18 cellular contexts compared by ENCODE assay signal in the genomic region with DNA sequence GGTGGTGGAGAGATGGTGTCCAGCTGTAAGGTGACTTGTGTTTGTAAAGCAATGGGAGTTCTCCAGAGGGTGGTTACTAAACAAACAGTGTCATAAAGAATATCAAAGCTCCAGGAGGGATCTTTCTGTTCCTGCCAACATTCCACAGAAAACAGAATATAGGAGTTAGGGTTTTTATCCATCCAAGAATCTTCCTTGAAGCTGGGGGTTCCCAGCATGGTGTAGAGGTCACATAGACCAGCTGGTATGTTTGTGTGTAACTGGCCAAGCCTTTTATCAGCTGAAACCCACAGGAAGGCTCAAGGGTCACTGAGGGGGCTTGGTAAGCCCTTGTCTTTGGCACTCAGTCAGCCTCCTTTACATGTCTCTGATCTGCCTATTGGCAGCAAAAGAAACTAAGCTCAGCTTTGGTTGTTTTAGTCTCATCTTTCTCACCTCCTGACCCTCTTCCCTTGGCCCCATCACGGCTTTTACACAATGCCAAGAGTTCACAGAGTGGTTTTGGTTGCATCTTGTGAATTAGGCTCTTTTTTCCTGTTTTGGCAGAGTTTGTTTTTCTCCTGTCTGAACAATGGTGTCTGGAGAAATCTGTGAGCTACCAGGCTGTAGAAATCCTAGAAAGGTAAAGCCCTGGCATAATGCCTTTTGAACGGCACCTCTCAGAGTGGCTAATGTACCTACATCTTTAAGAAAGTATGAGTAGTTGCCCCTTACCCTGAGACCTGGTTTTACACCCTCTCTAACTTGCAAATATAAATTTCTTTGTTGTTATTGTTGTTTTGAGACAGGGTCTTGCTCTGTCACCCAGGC. TPM values are rescaled to one million over a fixed set of nuclear protein-coding genes. Genes with fewer than 3 reads are reported as not detected.
A peak's percentile ranks its signal among the peaks of the same experiment; 100 is the strongest.
DNase-seq lines count a peak whose midpoint lies in the region; ATAC-seq, FAIRE-seq and TF ChIP-seq lines count a peak whose summit lies in the region.
"Had no signal": no experiment of that assay in that cellular context is flagged by ENCODE, and none has a peak within 500 bp of the region (broad histone marks: within the 10 kb centered on the region; RNA-seq: fewer than 3 reads in every experiment).

No MANE protein-coding gene starts in this region.

- in situ Hi-C loops in K562 (cut with MboI), result no loop called here
- in situ Hi-C loops in transverse colon (cut with MboI; ENCODE audit: low pct_ligation_motif_present in 1 of 4, low pct_unique_long_range_greater_than_20kb in 1 of 4, low sequenced_read_pairs in 3 of 4), result no loop called here

- peak overlapping the region in 1 of 2 experiments; percentile 48; a peak in 1 of 4 replicates for H3K9ac ChIP-seq in K562 (ENCODE audit: insufficient read depth in 1 of 2, low read depth in 2 of 2, low read length in 2 of 2)

- TF ChIP-seq POLR2A in breast epithelium (IDR thresholded peaks at IDR 0.05), result no peak
- TF ChIP-seq POLR2A in K562 (conservative IDR thresholded peaks at IDR 0.05), result no peak
- TF ChIP-seq POLR2A in transverse colon (IDR thresholded peaks at IDR 0.05), result no peak

- no peaks in the 10 kb centered on the region for H4K20me1 ChIP-seq in K562 (replicated peaks; ENCODE audit: control insufficient read depth, insufficient read depth, low read length)

- CTCF ChIA-PET in MCF 10A (lab: Yijun Ruan, JAX) (interaction anchor here (0.5 to 2.5 kb wide), 5 partner anchors 12 to 121 kb away, joined by 3 to 9 read pairs (median 3); no protein-coding TSS in a partner anchor), K562 (lab: Yijun Ruan, JAX; ENCODE audit: low intra/inter-chr PET ratio) (no interaction called here)

- POLR2A ChIA-PET in MCF 10A (lab: Yijun Ruan, JAX), result interaction anchor here (0.7 kb wide), 1 partner anchor 19 kb away, joined by 3 read pairs; no protein-coding TSS in a partner anchor
- POLR2A ChIA-PET in K562 (lab: Yijun Ruan, JAX), result interaction anchor here (1.0 to 2.3 kb wide), 7 partner anchors 12 to 195 kb away, joined by 3 to 7 read pairs (median 4); partner anchors contain the start of genes BECN1, RPL27 and WNK4

- H3K27me3 Mint-ChIP-seq in MCF 10A (ENCODE audit: insufficient read depth, unreplicated experiment), result no peaks in the 10 kb centered on the region
- H3K27me3 Mint-ChIP-seq: activated B cell treated with CpG ODN at 0.5 μM for 24 hours had no signal

- H3K27ac Mint-ChIP-seq in MCF 10A (ENCODE audit: low read depth, unreplicated experiment), result no peak overlapping the region
- H3K27ac Mint-ChIP-seq: activated B cell treated with CpG ODN at 0.5 μM for 24 hours; activated naive CD8-positive, alpha-beta T cell treated with anti-CD3 and anti-CD28 coated beads, Interleukin-2, amount 50 U/mL, for 24 hours; CD4-positive, CD25-positive, alpha-beta regulatory T cell; type B pancreatic cell had no signal

- H3K4me1 Mint-ChIP-seq in MCF 10A (ENCODE audit: insufficient read depth, unreplicated experiment), result peaks cover 5% of the 10 kb centered on the region

- no peaks in the 10 kb centered on the region for H3K9me1 ChIP-seq in K562 (ENCODE audit: control insufficient read depth, insufficient read depth, low read length)

- no peak for ATAC-seq in K562
- ATAC-seq in GM19328 (IDR thresholded peaks at IDR 0.05; ENCODE audit: unreplicated experiment), result no peak
- ATAC-seq: activated naive CD8-positive, alpha-beta T cell treated with anti-CD3 and anti-CD28 coated beads, Interleukin-2, amount 50 U/mL, for 24 hours had no signal

- H3K36me3 Mint-ChIP-seq in MCF 10A (ENCODE audit: insufficient read depth, unreplicated experiment), result peaks cover 6% of the 10 kb centered on the region

- H2AFZ ChIP-seq in K562 (ENCODE audit: low read depth, low read length), result peak overlapping the region; percentile 22

- peaks cover 2% of the 10 kb centered on the region; the same call in 2 of the 3 replicates for H3K79me2 ChIP-seq in K562 (ENCODE audit: control insufficient read depth, insufficient read depth, low read length)

- intact Hi-C loops in breast epithelium (cut with DNase I; ENCODE audit: low total_unique reads), result no loop called here
- intact Hi-C loops in MCF 10A (cut with micrococcal nuclease), result no loop called here
- intact Hi-C loops in K562 (cut with micrococcal nuclease), result no loop called here
- intact Hi-C loops in transverse colon (cut with DNase I; ENCODE audit: low total_unique reads), result no loop called here

- TF ChIP-seq RAD21 in K562 (CRISPR knock-in tag; conservative IDR thresholded peaks at IDR 0.05 in 1 of 2, IDR thresholded peaks at IDR 0.05 in 1 of 2), result no peak

- 54% methylated on average over 2 of the region's 2 CpGs for WGBS in K562 (ENCODE audit: insufficient coverage, low coverage, missing lambda C conversion rate)
- 28 to 34% methylated on average over 2 of the region's 2 CpGs for WGBS in transverse colon (ENCODE audit: low coverage in 1 of 2), 2 donors

- DNase-seq in breast epithelium (ENCODE audit: low spot score in 2 of 2), result no peak
- DNase-seq in MCF 10A (ENCODE audit: unreplicated experiment), result no peak
- no peak for DNase-seq in K562 (ENCODE audit: extremely low read depth in 1 of 4, low spot score in 3 of 4)
- DNase-seq in left kidney (ENCODE audit: low read depth, low spot score), result peak; percentile 84
- no peak for DNase-seq in transverse colon
- DNase-seq in NCI-H345 treated with DMSO at 0.1 percent for 48 hours (lab: John Stamatoyannopoulos, UW; ENCODE audit: unreplicated experiment), result no peak
- DNase-seq in activated CD8-positive, alpha-beta memory T cell treated with anti-CD3 and anti-CD28 coated beads, Interleukin-2, amount 50 U/mL, for 48 hours, result no peak
- DNase-seq: activated B cell treated with CpG ODN at 0.5 μM for 24 hours; activated naive CD8-positive, alpha-beta T cell treated with anti-CD3 and anti-CD28 coated beads, Interleukin-2, amount 50 U/mL, for 24 hours; CD4-positive, CD25-positive, alpha-beta regulatory T cell; effector memory CD4-positive, alpha-beta T cell; MM.1S; NCI-H1694 treated with DMSO at 0.1 percent for 48 hours; stimulated activated naive CD4-positive, alpha-beta T cell treated with Interleukin-2 at 50 U/mL for 16 hours; T-helper 2 cell had no signal

- H3K4me3 ChIP-seq in breast epithelium (no peak overlapping the region), K562 (no peak overlapping the region), transverse colon (no peak overlapping the region)

- FAIRE-seq in K562 (lab: Jason Lieb, UNC), result peak; percentile 32

- no peak overlapping the region for H3K4me3 Mint-ChIP-seq in MCF 10A (ENCODE audit: unreplicated experiment)
- H3K4me3 Mint-ChIP-seq: activated B cell treated with CpG ODN at 0.5 μM for 24 hours; activated naive CD8-positive, alpha-beta T cell treated with anti-CD3 and anti-CD28 coated beads, Interleukin-2, amount 50 U/mL, for 24 hours; type B pancreatic cell had no signal

- H3K36me3 ChIP-seq in breast epithelium (no peaks in the 10 kb centered on the region), K562 (ENCODE audit: control insufficient read depth, insufficient read depth, low read length) (no peaks in the 10 kb centered on the region), transverse colon (no peaks in the 10 kb centered on the region)

- H3K27ac ChIP-seq in breast epithelium, result peak overlapping the region; percentile 83 to 85
- no peak overlapping the region for H3K27ac ChIP-seq in K562 (ENCODE audit: extremely low read depth, low read depth, low read length)
- H3K27ac ChIP-seq in transverse colon, result peak overlapping the region; percentile 53 to 82 (median 80)

- TF ChIP-seq CTCF in breast epithelium (IDR thresholded peaks at IDR 0.05) (no peak), MCF 10A (IDR thresholded peaks at IDR 0.05; ENCODE audit: unreplicated experiment) (no peak), K562 (IDR thresholded peaks at IDR 0.05 in 2 of 3, conservative IDR thresholded peaks at IDR 0.05 in 1 of 3; ENCODE audit: insufficient read depth in 2 of 3, low read depth in 1 of 3, low read length in 3 of 3) (no peak), transverse colon (IDR thresholded peaks at IDR 0.05) (no peak)

- BruUV-seq in MCF 10A (replicated peaks; lab: Mats Ljungman, UMichigan), result no TSS peak
- no TSS peak for BruUV-seq in K562 (replicated peaks; lab: Mats Ljungman, UMichigan)

- no peaks in the 10 kb centered on the region for H3K9me3 Mint-ChIP-seq in MCF 10A (ENCODE audit: unreplicated experiment)
- H3K9me3 Mint-ChIP-seq: activated B cell treated with CpG ODN at 0.5 μM for 24 hours; CD4-positive, CD25-positive, alpha-beta regulatory T cell had no signal

- no peaks in the 10 kb centered on the region for H3K27me3 ChIP-seq in breast epithelium
- no peaks in the 10 kb centered on the region for H3K27me3 ChIP-seq in K562 (ENCODE audit: control insufficient read depth in 2 of 2, insufficient read depth in 2 of 2, low read length in 2 of 2)
- no peaks in the 10 kb centered on the region for H3K27me3 ChIP-seq in transverse colon

- H3K4me2 ChIP-seq in K562 (ENCODE audit: insufficient read depth, low read length), result no peak overlapping the region

- no peaks in the 10 kb centered on the region for H3K9me3 ChIP-seq in breast epithelium
- H3K9me3 ChIP-seq in K562 (replicated peaks; ENCODE audit: control insufficient read depth, insufficient read depth, low read depth, low read length), result no peaks in the 10 kb centered on the region
- H3K9me3 ChIP-seq in transverse colon, result no peaks in the 10 kb centered on the region

- H3K4me1 ChIP-seq in breast epithelium, result no peaks in the 10 kb centered on the region
- H3K4me1 ChIP-seq in K562 (replicated peaks in 1 of 2; ENCODE audit: control insufficient read depth in 2 of 2, insufficient read depth in 2 of 2, low read length in 2 of 2), result peaks cover 10 to 11% of the 10 kb centered on the region in 2 experiments; a peak in 4 of 5 replicates
- peaks cover 5 to 54% (median 25%) of the 10 kb centered on the region in 4 donors for H3K4me1 ChIP-seq in transverse colon

- TF ChIP-seq EP300 in K562 (IDR thresholded peaks at IDR 0.05; ENCODE audit: low read length) (no peak), transverse colon (IDR thresholded peaks at IDR 0.05; ENCODE audit: low read depth) (no peak)

RNA-seq across cellular contexts. Expression of gene CNTD1, which starts 4.6 kb away (rescaled TPM):
- total RNA-seq in breast epithelium (under 1 TPM in 1 of 3 donors, not detected in 2; 0.59 TPM), MCF 10A (2022) (not detected in 2 replicates), K562 (2014; rRNA removed) (0.20 and 0.54 TPM in 2 replicates), K562 (2014; rRNA removed; fragmentation: Illumina TruSeq; extraction: Trizol) (0.22 and 0.57 TPM in 2 replicates), K562 (2015; rRNA removed; fragmentation: Illumina TruSeq; extraction: Trizol) (0.23 TPM in 1 of 2 replicates, not detected in the other), K562 (2021) (0.20 TPM in 1 of 2 replicates, not detected in the other), transverse colon (1 to 10 TPM in 1 of 4 donors, under 1 TPM in 1, not detected in 2; 0.48 to 1.5 TPM)
- total RNA-seq in K562 (2011; cell fraction: chromatin; rRNA removed; ENCODE audit: low replicate concordance), result 0.30 and 0.32 TPM in 2 replicates
- total RNA-seq in K562 (2011; cell fraction: nucleolus; rRNA removed), result not detected in 2 replicates
- total RNA-seq in K562 (2011; cell fraction: nucleoplasm; rRNA removed), result not detected in 2 replicates
- polyA plus RNA-seq in K562 (2011; rRNA removed) (0.22 and 0.59 TPM in 2 replicates), K562 (2014; fragmentation: Illumina TruSeq; extraction: Trizol) (0.27 and 0.48 TPM in 2 replicates), K562 (2014; fragmentation: Nextera tagmentation; extraction: Ambion mirVana) (under 1 TPM; 0.74 to 0.86 TPM), K562 (2014; rRNA removed) (0.07 and 0.12 TPM in 2 replicates)
- polyA plus RNA-seq in K562 (2011; cell fraction: cytosol; rRNA removed), result 0.04 and 0.15 TPM in 2 replicates
- not detected in 2 replicates for polyA plus RNA-seq in K562 (2011; cell fraction: nucleus; rRNA removed)
- polyA plus RNA-seq in K562 (2012), result 0.70 and 1.0 TPM in 2 replicates
- 0.32 TPM in 1 of 2 replicates, not detected in the other for polyA minus RNA-seq in K562 (2011; rRNA and poly(A)+ RNA removed)
- not detected in 2 replicates for polyA minus RNA-seq in K562 (2011; cell fraction: cytosol; rRNA and poly(A)+ RNA removed)
- polyA minus RNA-seq in K562 (2011; cell fraction: nucleus; rRNA and poly(A)+ RNA removed), result not detected in 2 replicates
- total RNA-seq: activated B cell treated with CpG ODN at 0.5 μM for 24 hours; CD4-positive, CD25-positive, alpha-beta regulatory T cell; mesenteric fat pad had no signal

RNA-seq across cellular contexts. Expression of gene COA3, which starts 4.8 kb away (rescaled TPM):
- total RNA-seq in breast epithelium (10 to 100 TPM; 52.6 to 74.1 (median 72.8) TPM), MCF 10A (2022) (41.0 and 52.7 TPM in 2 replicates), K562 (2014; rRNA removed) (49.6 and 67.7 TPM in 2 replicates), K562 (2014; rRNA removed; fragmentation: Illumina TruSeq; extraction: Trizol) (50.0 and 52.5 TPM in 2 replicates), K562 (2015; rRNA removed; fragmentation: Illumina TruSeq; extraction: Trizol) (60.9 and 65.9 TPM in 2 replicates), K562 (2021) (53.4 and 56.3 TPM in 2 replicates), transverse colon (100 to 1,000 TPM; 128 to 400 (median 171) TPM)
- 15.4 and 24.3 TPM in 2 replicates for total RNA-seq in K562 (2011; cell fraction: chromatin; rRNA removed; ENCODE audit: low replicate concordance)
- 23.4 and 24.0 TPM in 2 replicates for total RNA-seq in K562 (2011; cell fraction: nucleolus; rRNA removed)
- 23.2 and 30.9 TPM in 2 replicates for total RNA-seq in K562 (2011; cell fraction: nucleoplasm; rRNA removed)
- polyA plus RNA-seq in K562 (2011; rRNA removed) (36.6 and 69.9 TPM in 2 replicates), K562 (2014; fragmentation: Illumina TruSeq; extraction: Trizol) (74.9 and 76.1 TPM in 2 replicates), K562 (2014; fragmentation: Nextera tagmentation; extraction: Ambion mirVana) (100 to 1,000 TPM; 113 to 153 TPM), K562 (2014; rRNA removed) (61.4 and 74.4 TPM in 2 replicates)
- 53.2 and 109 TPM in 2 replicates for polyA plus RNA-seq in K562 (2011; cell fraction: cytosol; rRNA removed)
- polyA plus RNA-seq in K562 (2011; cell fraction: nucleus; rRNA removed), result 22.7 and 31.7 TPM in 2 replicates
- 37.9 and 76.7 TPM in 2 replicates for polyA plus RNA-seq in K562 (2012)
- polyA minus RNA-seq in K562 (2011; rRNA and poly(A)+ RNA removed), result 16.6 and 31.2 TPM in 2 replicates
- polyA minus RNA-seq in K562 (2011; cell fraction: cytosol; rRNA and poly(A)+ RNA removed), result 5.0 and 19.4 TPM in 2 replicates
- 9.8 and 16.0 TPM in 2 replicates for polyA minus RNA-seq in K562 (2011; cell fraction: nucleus; rRNA and poly(A)+ RNA removed)

RNA-seq across cellular contexts. Expression of gene BECN1, which starts 20.8 kb away (rescaled TPM):
- total RNA-seq in breast epithelium (100 to 1,000 TPM in 1 of 3 donors, 10 to 100 TPM in 2; 88.5 to 139 (median 89.0) TPM), MCF 10A (2022) (78.8 and 81.5 TPM in 2 replicates), K562 (2014; rRNA removed) (81.1 and 81.7 TPM in 2 replicates), K562 (2014; rRNA removed; fragmentation: Illumina TruSeq; extraction: Trizol) (49.6 and 58.6 TPM in 2 replicates), K562 (2015; rRNA removed; fragmentation: Illumina TruSeq; extraction: Trizol) (48.1 and 52.7 TPM in 2 replicates), K562 (2021) (52.3 and 57.3 TPM in 2 replicates), transverse colon (100 to 1,000 TPM in 3 of 4 donors, 10 to 100 TPM in 1; 78.2 to 199 (median 120) TPM)
- total RNA-seq in K562 (2011; cell fraction: chromatin; rRNA removed; ENCODE audit: low replicate concordance), result 121 and 124 TPM in 2 replicates
- total RNA-seq in K562 (2011; cell fraction: nucleolus; rRNA removed), result 64.5 and 68.4 TPM in 2 replicates
- 66.9 and 85.1 TPM in 2 replicates for total RNA-seq in K562 (2011; cell fraction: nucleoplasm; rRNA removed)
- polyA plus RNA-seq in K562 (2011; rRNA removed) (34.1 and 55.9 TPM in 2 replicates), K562 (2014; fragmentation: Illumina TruSeq; extraction: Trizol) (57.8 and 68.1 TPM in 2 replicates), K562 (2014; fragmentation: Nextera tagmentation; extraction: Ambion mirVana) (10 to 100 TPM; 26.0 to 28.6 TPM), K562 (2014; rRNA removed) (64.7 and 71.5 TPM in 2 replicates)
- 24.3 and 49.2 TPM in 2 replicates for polyA plus RNA-seq in K562 (2011; cell fraction: cytosol; rRNA removed)
- polyA plus RNA-seq in K562 (2011; cell fraction: nucleus; rRNA removed), result 77.8 and 107 TPM in 2 replicates
- 37.5 and 43.1 TPM in 2 replicates for polyA plus RNA-seq in K562 (2012)
- polyA minus RNA-seq in K562 (2011; rRNA and poly(A)+ RNA removed), result 41.0 and 65.0 TPM in 2 replicates
- polyA minus RNA-seq in K562 (2011; cell fraction: cytosol; rRNA and poly(A)+ RNA removed), result 19.1 and 28.2 TPM in 2 replicates
- 44.0 and 47.8 TPM in 2 replicates for polyA minus RNA-seq in K562 (2011; cell fraction: nucleus; rRNA and poly(A)+ RNA removed)

RNA-seq across cellular contexts. Expression of gene WNK4, which starts 22.9 kb away (rescaled TPM):
- total RNA-seq in breast epithelium (1 to 10 TPM in 1 of 3 donors, under 1 TPM in 2; 0.16 to 4.1 (median 0.66) TPM), MCF 10A (2022) (2.3 and 5.4 TPM in 2 replicates), K562 (2014; rRNA removed) (4.5 and 5.8 TPM in 2 replicates), K562 (2014; rRNA removed; fragmentation: Illumina TruSeq; extraction: Trizol) (2.0 and 2.6 TPM in 2 replicates), K562 (2015; rRNA removed; fragmentation: Illumina TruSeq; extraction: Trizol) (2.7 and 4.4 TPM in 2 replicates), K562 (2021) (21.1 and 25.8 TPM in 2 replicates), transverse colon (10 to 100 TPM; 17.9 to 87.6 (median 40.9) TPM)
- total RNA-seq in K562 (2011; cell fraction: chromatin; rRNA removed; ENCODE audit: low replicate concordance), result 56.6 and 102 TPM in 2 replicates
- 38.3 and 45.0 TPM in 2 replicates for total RNA-seq in K562 (2011; cell fraction: nucleolus; rRNA removed)
- 42.1 and 65.4 TPM in 2 replicates for total RNA-seq in K562 (2011; cell fraction: nucleoplasm; rRNA removed)
- polyA plus RNA-seq in K562 (2011; rRNA removed) (4.8 and 8.1 TPM in 2 replicates), K562 (2014; fragmentation: Illumina TruSeq; extraction: Trizol) (11.8 and 15.2 TPM in 2 replicates), K562 (2014; fragmentation: Nextera tagmentation; extraction: Ambion mirVana) (under 1 TPM; 0.32 to 0.38 TPM), K562 (2014; rRNA removed) (15.8 and 17.7 TPM in 2 replicates)
- polyA plus RNA-seq in K562 (2011; cell fraction: cytosol; rRNA removed), result 4.4 and 6.6 TPM in 2 replicates
- polyA plus RNA-seq in K562 (2011; cell fraction: nucleus; rRNA removed), result 30.5 and 60.6 TPM in 2 replicates
- polyA plus RNA-seq in K562 (2012), result 10.1 and 14.7 TPM in 2 replicates
- 2.3 and 3.2 TPM in 2 replicates for polyA minus RNA-seq in K562 (2011; rRNA and poly(A)+ RNA removed)
- polyA minus RNA-seq in K562 (2011; cell fraction: cytosol; rRNA and poly(A)+ RNA removed), result 9.8 and 11.6 TPM in 2 replicates
- 15.8 and 18.0 TPM in 2 replicates for polyA minus RNA-seq in K562 (2011; cell fraction: nucleus; rRNA and poly(A)+ RNA removed)
- total RNA-seq: CD4-positive, CD25-positive, alpha-beta regulatory T cell; mesenteric fat pad had no signal

RNA-seq across cellular contexts. Expression of gene PSME3, which starts 29.9 kb away (rescaled TPM):
- total RNA-seq in breast epithelium, result 10 to 100 TPM; 59.3 to 74.7 (median 73.9) TPM
- 220 and 232 TPM in 2 replicates for total RNA-seq in MCF 10A (2022)
- total RNA-seq in K562 (2011; cell fraction: chromatin; rRNA removed; ENCODE audit: low replicate concordance), result 68.2 and 105 TPM in 2 replicates
- total RNA-seq in K562 (2011; cell fraction: nucleolus; rRNA removed), result 64.3 and 78.7 TPM in 2 replicates
- total RNA-seq in K562 (2011; cell fraction: nucleoplasm; rRNA removed), result 82.3 and 119 TPM in 2 replicates
- total RNA-seq in K562 (2014; rRNA removed), result 141 and 143 TPM in 2 replicates
- total RNA-seq in K562 (2014; rRNA removed; fragmentation: Illumina TruSeq; extraction: Trizol), result 137 and 145 TPM in 2 replicates
- total RNA-seq in K562 (2015; rRNA removed; fragmentation: Illumina TruSeq; extraction: Trizol), result 128 and 131 TPM in 2 replicates
- total RNA-seq in K562 (2021), result 228 and 239 TPM in 2 replicates
- 86.5 and 167 TPM in 2 replicates for polyA plus RNA-seq in K562 (2011; rRNA removed)
- polyA plus RNA-seq in K562 (2011; cell fraction: cytosol; rRNA removed), result 83.3 and 119 TPM in 2 replicates
- 44.6 and 64.5 TPM in 2 replicates for polyA plus RNA-seq in K562 (2011; cell fraction: nucleus; rRNA removed)
- polyA plus RNA-seq in K562 (2012), result 103 and 158 TPM in 2 replicates
- polyA plus RNA-seq in K562 (2014; fragmentation: Illumina TruSeq; extraction: Trizol), result 272 and 275 TPM in 2 replicates
- 10 to 100 TPM; 31.2 to 43.2 TPM for polyA plus RNA-seq in K562 (2014; fragmentation: Nextera tagmentation; extraction: Ambion mirVana)
- polyA plus RNA-seq in K562 (2014; rRNA removed), result 177 and 180 TPM in 2 replicates
- 71.7 and 138 TPM in 2 replicates for polyA minus RNA-seq in K562 (2011; rRNA and poly(A)+ RNA removed)
- 27.7 and 69.4 TPM in 2 replicates for polyA minus RNA-seq in K562 (2011; cell fraction: cytosol; rRNA and poly(A)+ RNA removed)
- polyA minus RNA-seq in K562 (2011; cell fraction: nucleus; rRNA and poly(A)+ RNA removed), result 27.6 and 29.9 TPM in 2 replicates
- total RNA-seq in transverse colon, result 100 to 1,000 TPM in 1 of 4 donors, 10 to 100 TPM in 3; 37.0 to 131 (median 60.4) TPM
